ENCODE assay signal across 19 cellular contexts in the genomic region with DNA sequence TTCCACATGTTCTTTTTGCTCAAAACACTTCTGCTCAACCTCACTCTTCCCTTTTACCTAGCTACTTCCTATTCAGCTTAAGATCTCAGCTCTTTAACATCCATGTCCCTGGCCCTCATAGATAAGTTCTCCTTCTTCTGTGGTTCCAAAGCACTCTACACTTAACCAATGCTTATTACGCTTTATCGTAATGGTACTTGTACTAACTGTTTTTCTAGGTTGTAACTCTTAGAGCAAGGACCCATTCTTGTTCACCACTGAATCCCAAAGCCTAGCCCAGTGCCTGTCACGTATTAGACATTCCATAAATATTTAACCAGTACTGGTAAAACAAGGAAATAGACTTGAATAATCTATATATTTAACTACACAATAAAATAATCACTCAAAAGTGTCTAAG. TPM values are rescaled to one million over a fixed set of nuclear protein-coding genes. Genes with fewer than 3 reads are reported as not detected.
DNase-seq lines count a peak whose midpoint lies in the region; ATAC-seq, FAIRE-seq and TF ChIP-seq lines count a peak whose summit lies in the region.
"Had no signal": no experiment of that assay in that cellular context is flagged by ENCODE, and none has a peak within 500 bp of the region (broad histone marks: within the 10 kb centered on the region; RNA-seq: fewer than 3 reads in every experiment).

No MANE protein-coding gene starts in this region.

- no peak for TF ChIP-seq POLR2A in HepG2 (IDR thresholded peaks at IDR 0.05; ENCODE audit: insufficient read depth in 1 of 2, low read depth in 2 of 2, low read length in 2 of 2)

- no peaks in the 10 kb centered on the region for H3K9me3 Mint-ChIP-seq in chondrocyte (ENCODE audit: low read depth)
- H3K9me3 Mint-ChIP-seq: natural killer cell treated with Interleukin-12 subunit alpha and Interleukin-12 subunit beta and Interleukin-15 and Interleukin-18, amount 100 ng/mL, for 72 hours had no signal

- H3K9ac ChIP-seq in liver (ENCODE audit: low read depth in 1 of 2, low read length in 2 of 2) (peak overlapping the region in 1 of 2 donors; percentile 16), HepG2 (ENCODE audit: insufficient read depth, low read depth, low read length) (no peak overlapping the region), mucosa of rectum (ENCODE audit: low read depth in 1 of 2, low read length in 2 of 2) (no peak overlapping the region)

- H3K79me2 ChIP-seq in HepG2 (ENCODE audit: insufficient read depth, low read length), result no peaks in the 10 kb centered on the region

- TF ChIP-seq EP300 in HepG2 (IDR thresholded peaks at IDR 0.05; ENCODE audit: low read depth in 2 of 2, low read length in 2 of 2), result no peak
- TF ChIP-seq EP300 in HepG2 (CRISPR knock-in tag; IDR thresholded peaks at IDR 0.05; ENCODE audit: borderline replicate concordance), result no peak

- no peak overlapping the region for H3K4me2 ChIP-seq in HepG2 (ENCODE audit: low read depth, low read length)

- CTCF ChIA-PET in HepG2 (lab: Yijun Ruan, JAX; ENCODE audit: low intra/inter-chr PET ratio, low total read pairs), result no interaction called here

- H3K4me3 Mint-ChIP-seq in chondrocyte (ENCODE audit: unreplicated experiment), result no peak overlapping the region
- H3K4me3 Mint-ChIP-seq: activated CD4-positive, alpha-beta T cell treated with anti-CD3 and anti-CD28 coated beads for 36 hours; CD14-positive monocyte; natural killer cell treated with Interleukin-12 subunit alpha and Interleukin-12 subunit beta and Interleukin-15 and Interleukin-18, amount 100 ng/mL, for 72 hours had no signal

- TF ChIP-seq RAD21 in liver (IDR thresholded peaks at IDR 0.05), result no peak
- TF ChIP-seq RAD21 in HepG2 (CRISPR knock-in tag; IDR thresholded peaks at IDR 0.05), result no peak

- H4K20me1 ChIP-seq in HepG2 (ENCODE audit: insufficient read depth, low read length), result no peaks in the 10 kb centered on the region

- H3K27me3 ChIP-seq in liver (ENCODE audit: control insufficient read depth in 4 of 4, insufficient read depth in 4 of 4, low read length in 3 of 4) (no peaks in the 10 kb centered on the region), HepG2 (ENCODE audit: control insufficient read depth in 1 of 2, insufficient read depth in 2 of 2, low read length in 2 of 2) (no peaks in the 10 kb centered on the region), mucosa of rectum (ENCODE audit: control insufficient read depth in 2 of 2, insufficient read depth in 2 of 2, low read length in 2 of 2) (no peaks in the 10 kb centered on the region)

- H3K9me3 ChIP-seq in liver (ENCODE audit: control insufficient read depth in 4 of 4, low read length in 3 of 4) (no peaks in the 10 kb centered on the region), HepG2 (ENCODE audit: low read length) (no peaks in the 10 kb centered on the region), mucosa of rectum (ENCODE audit: control insufficient read depth in 2 of 2, low read length in 2 of 2) (no peaks in the 10 kb centered on the region)

- peaks cover 56% of the 10 kb centered on the region for H3K4me1 Mint-ChIP-seq in chondrocyte (ENCODE audit: low read depth)

- DNase-seq in HepG2 (ENCODE audit: low spot score), result no peak
- DNase-seq in chondrocyte (ENCODE audit: low spot score), result no peak
- DNase-seq in activated CD4-positive, alpha-beta T cell treated with anti-CD3 and anti-CD28 coated beads for 48 hours, result no peak
- no peak for DNase-seq in SK-N-DZ (ENCODE audit: low spot score)
- no peak for DNase-seq in NCI-H2029 treated with DMSO at 0.1 percent for 48 hours (lab: John Stamatoyannopoulos, UW)
- DNase-seq: activated CD4-positive, alpha-beta T cell treated with anti-CD3 and anti-CD28 coated beads for 36 hours; activated CD8-positive, alpha-beta memory T cell treated with anti-CD3 and anti-CD28 coated beads, Interleukin-2, amount 50 U/mL, for 4 hours; activated effector memory CD4-positive, alpha-beta T cell treated with Interleukin-2 at 50 U/mL for 16 hours; DMS53; NCI-H2081; NCI-H526; stimulated activated CD8-positive, alpha-beta memory T cell treated with anti-CD3 and anti-CD28 coated beads, Interleukin-4, amount 100 ng/mL, for 48 hours had no signal

- H3K36me3 ChIP-seq in liver (ENCODE audit: control insufficient read depth in 4 of 4, insufficient read depth in 3 of 4, low read depth in 1 of 4, low read length in 3 of 4) (no peaks in the 10 kb centered on the region), HepG2 (replicated peaks in 1 of 2; ENCODE audit: control insufficient read depth in 1 of 2, insufficient read depth in 2 of 2, low read length in 2 of 2) (no peaks in the 10 kb centered on the region), mucosa of rectum (ENCODE audit: control insufficient read depth in 2 of 2, insufficient read depth in 2 of 2, low read length in 2 of 2) (no peaks in the 10 kb centered on the region)

- BruUV-seq in HepG2 (replicated peaks; lab: Mats Ljungman, UMichigan), result no TSS peak

- WGBS in liver, result 73% methylated on average over 3 of the region's 3 CpGs
- WGBS in HepG2 (ENCODE audit: low lambda C conversion rate), result 89% methylated on average over 3 of the region's 3 CpGs

- H2AFZ ChIP-seq in HepG2 (ENCODE audit: low read length), result no peak overlapping the region

- intact Hi-C loops in HepG2 (cut with micrococcal nuclease; ENCODE audit: unreplicated experiment), result no loop called here

- H3K4me1 ChIP-seq in liver (ENCODE audit: control insufficient read depth in 4 of 4, insufficient read depth in 4 of 4, low read length in 3 of 4), result peaks cover 11 to 61% (median 37%) of the 10 kb centered on the region in 4 donors
- peaks cover 26% of the 10 kb centered on the region for H3K4me1 ChIP-seq in HepG2 (ENCODE audit: insufficient read depth, low read length)
- peaks cover 15 to 35% of the 10 kb centered on the region in 2 donors for H3K4me1 ChIP-seq in mucosa of rectum (ENCODE audit: control insufficient read depth in 2 of 2, insufficient read depth in 2 of 2, low read length in 2 of 2)

- TF ChIP-seq CTCF in liver (IDR thresholded peaks at IDR 0.05; ENCODE audit: low read depth, low read length, missing input control) (no peak), HepG2 (CRISPR knock-in tag; IDR thresholded peaks at IDR 0.05) (no peak), chondrocyte (IDR thresholded peaks at IDR 0.05) (no peak)

- FAIRE-seq in HepG2 (lab: Jason Lieb, UNC), result no peak

- in situ Hi-C loops in HepG2 (cut with HindIII; ENCODE audit: extremely low pct_ligation_motif_present, low pct_unique_long_range_greater_than_20kb), result no loop called here

- H3K36me3 Mint-ChIP-seq in chondrocyte (ENCODE audit: low read depth), result peaks cover 3% of the 10 kb centered on the region
- H3K36me3 Mint-ChIP-seq: CD14-positive monocyte; natural killer cell treated with Interleukin-12 subunit alpha and Interleukin-12 subunit beta and Interleukin-15 and Interleukin-18, amount 100 ng/mL, for 72 hours had no signal

- H3K27me3 Mint-ChIP-seq in chondrocyte (ENCODE audit: low read depth), result no peaks in the 10 kb centered on the region

- POLR2A ChIA-PET in HepG2 (lab: Yijun Ruan, JAX), result no interaction called here

- H3K4me3 ChIP-seq in liver (ENCODE audit: low read depth in 1 of 3, low read length in 3 of 3), result no peak overlapping the region
- H3K4me3 ChIP-seq in HepG2 (replicated peaks in 1 of 3; ENCODE audit: insufficient read depth in 1 of 3, low read depth in 2 of 3, low read length in 3 of 3), result no peak overlapping the region
- H3K4me3 ChIP-seq in mucosa of rectum (ENCODE audit: low read length in 2 of 2), result peak overlapping the region; percentile 21 to 28

- peak overlapping the region; percentile 25 for H3K27ac Mint-ChIP-seq in chondrocyte (ENCODE audit: unreplicated experiment)
- H3K27ac Mint-ChIP-seq: activated CD4-positive, alpha-beta T cell treated with anti-CD3 and anti-CD28 coated beads for 36 hours; CD14-positive monocyte; natural killer cell treated with Interleukin-12 subunit alpha and Interleukin-12 subunit beta and Interleukin-15 and Interleukin-18, amount 100 ng/mL, for 72 hours; progenitor cell of endocrine pancreas had no signal

- ATAC-seq in HepG2 (no peak), HG02981 (IDR thresholded peaks at IDR 0.05; ENCODE audit: unreplicated experiment) (no peak)
- ATAC-seq: activated CD4-positive, alpha-beta T cell treated with anti-CD3 and anti-CD28 coated beads for 36 hours; esophagus mucosa; natural killer cell treated with Interleukin-12 subunit alpha and Interleukin-12 subunit beta and Interleukin-15 and Interleukin-18, amount 100 ng/mL, for 72 hours had no signal

- H3K27ac ChIP-seq in liver (ENCODE audit: low read depth in 1 of 2, low read length in 2 of 2) (peak overlapping the region; percentile 9 to 48), HepG2 (ENCODE audit: extremely low read length, insufficient read depth, low read length) (no peak overlapping the region), mucosa of rectum (ENCODE audit: low read depth in 2 of 2, low read length in 2 of 2) (peak overlapping the region; percentile 80 to 83)

RNA-seq across cellular contexts. Expression of a gene that starts 5.3 kb away (rescaled TPM):
- total RNA-seq in liver, result 100 to 1,000 TPM in 1 of 2 donors, 1 to 10 TPM in 1; 7.7 to 235 TPM
- polyA plus RNA-seq in liver, result 10 to 100 TPM; 24.7 to 25.7 TPM
- 12.8 and 14.7 TPM in 2 replicates for total RNA-seq in HepG2 (2016; rRNA removed; fragmentation: Illumina TruSeq; extraction: Trizol)
- total RNA-seq in HepG2 (2016; cell fraction: cytosol; rRNA removed; fragmentation: Illumina TruSeq; extraction: Trizol; ENCODE audit: low read depth), result 31.7 and 33.7 TPM in 2 replicates
- 11.6 and 15.0 TPM in 2 replicates for total RNA-seq in HepG2 (2016; cell fraction: insoluble cytoplasmic fraction; rRNA removed; fragmentation: Illumina TruSeq; extraction: Trizol)
- total RNA-seq in HepG2 (2016; cell fraction: membrane; rRNA removed; fragmentation: Illumina TruSeq; extraction: Trizol), result 17.1 and 21.1 TPM in 2 replicates
- total RNA-seq in HepG2 (2016; cell fraction: nucleus; rRNA removed; fragmentation: Illumina TruSeq; extraction: Trizol), result 16.4 and 18.7 TPM in 2 replicates
- polyA plus RNA-seq in HepG2 (2011; rRNA removed), result 1.8 and 2.3 TPM in 2 replicates
- polyA plus RNA-seq in HepG2 (2011; cell fraction: cytosol; rRNA removed), result 1.1 and 1.8 TPM in 2 replicates
- polyA plus RNA-seq in HepG2 (2011; cell fraction: nucleus; rRNA removed), result 0.87 and 1.7 TPM in 2 replicates
- 2.7 and 3.3 TPM in 2 replicates for polyA plus RNA-seq in HepG2 (2012)
- polyA plus RNA-seq in HepG2 (2016; cell fraction: cytosol; fragmentation: Illumina TruSeq; extraction: Trizol; ENCODE audit: low read depth), result 1.3 and 2.5 TPM in 2 replicates
- 4.1 and 5.4 TPM in 2 replicates for polyA plus RNA-seq in HepG2 (2016; cell fraction: insoluble cytoplasmic fraction; fragmentation: Illumina TruSeq; extraction: Trizol; ENCODE audit: low read depth)
- polyA plus RNA-seq in HepG2 (2016; cell fraction: membrane; fragmentation: Illumina TruSeq; extraction: Trizol; ENCODE audit: low read depth), result 3.6 and 4.1 TPM in 2 replicates
- polyA plus RNA-seq in HepG2 (2016; cell fraction: nucleus; fragmentation: Illumina TruSeq; extraction: Trizol; ENCODE audit: insufficient read depth, low read depth), result 7.4 and 9.8 TPM in 2 replicates
- 4.2 and 6.5 TPM in 2 replicates for polyA minus RNA-seq in HepG2 (2011; rRNA and poly(A)+ RNA removed; ENCODE audit: low replicate concordance)
- 4.3 and 4.8 TPM in 2 replicates for polyA minus RNA-seq in HepG2 (2011; cell fraction: cytosol; rRNA and poly(A)+ RNA removed)
- polyA minus RNA-seq in HepG2 (2011; cell fraction: nucleus; rRNA and poly(A)+ RNA removed), result 8.4 and 10.4 TPM in 2 replicates
- total RNA-seq in chondrocyte, result 46.0 to 54.6 TPM (median 46.8 TPM) in 3 replicates
- 0.92 and 3.2 TPM in 2 replicates for polyA plus RNA-seq in SK-N-DZ (2014; cell fraction: cytosol; rRNA removed)
- polyA plus RNA-seq in SK-N-DZ (2014; cell fraction: nucleus; rRNA removed), result 1.2 and 2.0 TPM in 2 replicates

RNA-seq across cellular contexts. Expression of a gene that starts 33.3 kb away (rescaled TPM):
- total RNA-seq in liver (1 to 10 TPM; 2.1 to 3.6 TPM), HepG2 (2016; rRNA removed; fragmentation: Illumina TruSeq; extraction: Trizol) (38.1 and 51.5 TPM in 2 replicates), chondrocyte (11.1 to 11.8 TPM (median 11.5 TPM) in 3 replicates)
- polyA plus RNA-seq in liver (10 to 100 TPM in 1 of 2 donors, 1 to 10 TPM in 1; 3.4 to 18.6 TPM), HepG2 (2011; rRNA removed) (4.5 and 5.7 TPM in 2 replicates)
- total RNA-seq in HepG2 (2016; cell fraction: cytosol; rRNA removed; fragmentation: Illumina TruSeq; extraction: Trizol; ENCODE audit: low read depth), result 18.0 and 20.8 TPM in 2 replicates
- 36.7 and 52.0 TPM in 2 replicates for total RNA-seq in HepG2 (2016; cell fraction: insoluble cytoplasmic fraction; rRNA removed; fragmentation: Illumina TruSeq; extraction: Trizol)
- total RNA-seq in HepG2 (2016; cell fraction: membrane; rRNA removed; fragmentation: Illumina TruSeq; extraction: Trizol), result 20.7 and 21.6 TPM in 2 replicates
- total RNA-seq in HepG2 (2016; cell fraction: nucleus; rRNA removed; fragmentation: Illumina TruSeq; extraction: Trizol), result 13.0 and 14.4 TPM in 2 replicates
- 5.2 and 5.8 TPM in 2 replicates for polyA plus RNA-seq in HepG2 (2011; cell fraction: cytosol; rRNA removed)
- 2.0 and 2.5 TPM in 2 replicates for polyA plus RNA-seq in HepG2 (2011; cell fraction: nucleus; rRNA removed)
- 8.4 and 15.0 TPM in 2 replicates for polyA plus RNA-seq in HepG2 (2012)
- 13.1 and 13.3 TPM in 2 replicates for polyA plus RNA-seq in HepG2 (2016; cell fraction: cytosol; fragmentation: Illumina TruSeq; extraction: Trizol; ENCODE audit: low read depth)
- 30.0 and 32.6 TPM in 2 replicates for polyA plus RNA-seq in HepG2 (2016; cell fraction: insoluble cytoplasmic fraction; fragmentation: Illumina TruSeq; extraction: Trizol; ENCODE audit: low read depth)
- 12.7 and 13.5 TPM in 2 replicates for polyA plus RNA-seq in HepG2 (2016; cell fraction: membrane; fragmentation: Illumina TruSeq; extraction: Trizol; ENCODE audit: low read depth)
- polyA plus RNA-seq in HepG2 (2016; cell fraction: nucleus; fragmentation: Illumina TruSeq; extraction: Trizol; ENCODE audit: insufficient read depth, low read depth), result 12.6 and 19.4 TPM in 2 replicates
- polyA minus RNA-seq in HepG2 (2011; rRNA and poly(A)+ RNA removed; ENCODE audit: low replicate concordance), result 3.9 and 12.6 TPM in 2 replicates
- 2.9 and 5.5 TPM in 2 replicates for polyA minus RNA-seq in HepG2 (2011; cell fraction: cytosol; rRNA and poly(A)+ RNA removed)
- 6.6 and 7.3 TPM in 2 replicates for polyA minus RNA-seq in HepG2 (2011; cell fraction: nucleus; rRNA and poly(A)+ RNA removed)
- 5.9 and 11.6 TPM in 2 replicates for polyA plus RNA-seq in SK-N-DZ (2014; cell fraction: cytosol; rRNA removed)
- polyA plus RNA-seq in SK-N-DZ (2014; cell fraction: nucleus; rRNA removed), result 5.2 and 9.0 TPM in 2 replicates

Comparison
In these comparisons a context has a peak if more than half of its experiments do, and no peak if none do; other contexts are left out.
1. H3K4me3 ChIP-seq: peak in mucosa of rectum (2 of 2); none in liver (0 of 3) and HepG2 (0 of 3).